20 cellular contexts compared by ENCODE assay signal in the genomic region with DNA sequence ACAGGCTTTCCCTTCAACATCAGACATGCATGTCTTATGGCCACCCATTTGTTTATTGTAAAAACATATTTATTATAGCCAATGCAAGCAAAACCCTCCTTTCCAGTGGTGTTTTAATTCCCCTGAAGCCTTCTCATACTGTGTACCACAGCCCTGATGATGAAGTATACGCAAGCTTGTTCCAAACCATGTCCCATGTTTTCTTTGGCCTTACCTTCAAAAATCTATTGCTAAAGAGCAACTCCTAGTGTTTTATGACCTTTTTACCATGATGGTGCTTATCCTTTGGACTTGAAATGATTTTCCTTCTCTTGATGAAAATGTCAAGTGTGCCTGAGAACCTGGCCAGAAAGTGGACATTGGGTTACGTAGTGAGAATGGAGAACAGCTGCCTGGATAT.
A peak's percentile ranks its signal among the peaks of the same experiment; 100 is the strongest.
DNase-seq lines count a peak whose midpoint lies in the region; ATAC-seq, FAIRE-seq and TF ChIP-seq lines count a peak whose summit lies in the region.
"Had no signal": no experiment of that assay in that cellular context is flagged by ENCODE, and none has a peak within 500 bp of the region (broad histone marks: within the 10 kb centered on the region; RNA-seq: fewer than 3 reads in every experiment).

No MANE protein-coding gene starts in this region.

- H3K4me1 ChIP-seq in adipocyte (ENCODE audit: control insufficient read depth, insufficient read depth, low read length) = peaks cover 13% of the 10 kb centered on the region
- no peaks in the 10 kb centered on the region for H3K4me1 ChIP-seq in fibroblast of lung (ENCODE audit: control insufficient read depth, extremely low read depth, insufficient read depth, low read length)
- H3K4me1 ChIP-seq in pancreas = no peaks in the 10 kb centered on the region

- no peak overlapping the region for H2AFZ ChIP-seq in fibroblast of lung (ENCODE audit: low read length)
- H2AFZ ChIP-seq: PC-9 had no signal

- H3K36me3 Mint-ChIP-seq in nephron (ENCODE audit: low read depth) = no peaks in the 10 kb centered on the region

- no peaks in the 10 kb centered on the region for H3K9me3 Mint-ChIP-seq in nephron
- H3K9me3 Mint-ChIP-seq: HFFc6 had no signal

- H3K9ac ChIP-seq in adipocyte (ENCODE audit: low read length) (no peak overlapping the region), fibroblast of lung (ENCODE audit: insufficient read depth, low read length) (no peak overlapping the region)

- H3K9me3 ChIP-seq in adipocyte (ENCODE audit: control insufficient read depth, low read length) = no peaks in the 10 kb centered on the region
- H3K9me3 ChIP-seq in fibroblast of lung (ENCODE audit: control insufficient read depth, insufficient read depth, low read depth, low read length) = no peaks in the 10 kb centered on the region
- H3K9me3 ChIP-seq in pancreas = no peaks in the 10 kb centered on the region

- ATAC-seq in HG03432 (IDR thresholded peaks at IDR 0.05; ENCODE audit: unreplicated experiment) (no peak), pancreas (no peak)

- intact Hi-C loops in pancreas (cut with DNase I) = no loop called here

- no peak for FAIRE-seq in pancreas (lab: Jason Lieb, UNC)
- FAIRE-seq: A204.1 had no signal

- peak; percentile 33 for DNase-seq in Daoy (ENCODE audit: low read depth)
- DNase-seq in adipocyte (ENCODE audit: low read depth) = no peak
- peak; percentile 38 to 63 for DNase-seq in fibroblast of lung (ENCODE audit: low read depth in 2 of 2)
- DNase-seq in NCI-H2196 (lab: John Stamatoyannopoulos, UW; ENCODE audit: unreplicated experiment) = no peak
- DNase-seq in pancreas = no peak
- DNase-seq: H7, HFFc6, KG1, NCI-H1092, NCI-H1436, NCI-H187 treated with DMSO at 0.1 percent for 48 hours, NCI-H2227 treated with DMSO at 0.1 percent for 48 hours, NCI-H510A, PC-9, RPMI8226, SJCRH30 had no signal

- no peak overlapping the region for H3K4me2 ChIP-seq in fibroblast of lung (ENCODE audit: extremely low read depth, insufficient read depth, low read length)
- H3K4me2 ChIP-seq: PC-9 had no signal

- TF ChIP-seq CTCF in fibroblast of lung (conservative IDR thresholded peaks at IDR 0.05 in 1 of 2, IDR thresholded peaks at IDR 0.05 in 1 of 2; ENCODE audit: low read depth in 1 of 2, low read length in 2 of 2) (no peak), nephron (IDR thresholded peaks at IDR 0.05; ENCODE audit: unreplicated experiment in 3 of 3) (no peak), pancreas (IDR thresholded peaks at IDR 0.05) (no peak)

- H3K4me3 ChIP-seq in adipocyte (ENCODE audit: low read length) (peak overlapping the region; percentile 43), fibroblast of lung (replicated peaks in 1 of 4; ENCODE audit: control extremely low read depth in 1 of 4, insufficient read depth in 1 of 4, low read depth in 3 of 4, low read length in 4 of 4) (no peak overlapping the region), pancreas (no peak overlapping the region)
- H3K4me3 ChIP-seq: PC-9, SJCRH30 had no signal

- H3K4me3 Mint-ChIP-seq in nephron = no peak overlapping the region
- H3K4me3 Mint-ChIP-seq: B cell, HFFc6 had no signal

- peaks cover 14% of the 10 kb centered on the region for H3K4me1 Mint-ChIP-seq in nephron
- H3K4me1 Mint-ChIP-seq: B cell had no signal

- WGBS in pancreas, 2 donors = 95 to 99% methylated on average over 2 of the region's 2 CpGs

- H4K20me1 ChIP-seq in fibroblast of lung (ENCODE audit: control insufficient read depth, extremely low read depth, insufficient read depth, low read length) = no peaks in the 10 kb centered on the region

- H3K27ac ChIP-seq in fibroblast of lung (ENCODE audit: insufficient read depth, low read length) (no peak overlapping the region), pancreas (no peak overlapping the region)
- H3K27ac ChIP-seq: PC-9, SJCRH30 had no signal

- H3K27me3 Mint-ChIP-seq in nephron (ENCODE audit: low read depth) = no peaks in the 10 kb centered on the region
- H3K27me3 Mint-ChIP-seq: B cell had no signal

- no peaks in the 10 kb centered on the region for H3K27me3 ChIP-seq in adipocyte (replicated peaks; ENCODE audit: control insufficient read depth, insufficient read depth, low read length)
- no peaks in the 10 kb centered on the region for H3K27me3 ChIP-seq in fibroblast of lung (ENCODE audit: control insufficient read depth, insufficient read depth, low read length)
- no peaks in the 10 kb centered on the region for H3K27me3 ChIP-seq in pancreas
- H3K27me3 ChIP-seq: SJCRH30 had no signal

- H3K36me3 ChIP-seq in adipocyte (ENCODE audit: control insufficient read depth, insufficient read depth, low read length, severe bottlenecking) (no peaks in the 10 kb centered on the region), fibroblast of lung (ENCODE audit: control insufficient read depth, insufficient read depth, low read length) (no peaks in the 10 kb centered on the region), pancreas (no peaks in the 10 kb centered on the region)
- H3K36me3 ChIP-seq: SJCRH30 had no signal

- peak overlapping the region; percentile 70 to 89 (median 83) for H3K27ac Mint-ChIP-seq in nephron
- H3K27ac Mint-ChIP-seq: B cell, HFFc6 had no signal

- H3K79me2 ChIP-seq in fibroblast of lung (ENCODE audit: control insufficient read depth, insufficient read depth, low read length) = no peaks in the 10 kb centered on the region

Comparison
In these comparisons a context has a peak if more than half of its experiments do, and no peak if none do; other contexts are left out.
1. DNase-seq: peak in Daoy (single experiment) and fibroblast of lung (2 of 2); none in adipocyte (single experiment), NCI-H2196 (single experiment) and pancreas (0 of 6).